1 cellular context compared by ENCODE assay signal in genomic region chr7:126700807-126701604, GRCh38.
TF ChIP-seq lines count a peak whose summit lies in the region.

No MANE protein-coding gene starts in this region.

TF ChIP-seq in GM12878, 131 proteins besides CTCF, POLR2A, EP300 and RAD21 (continued from another document):
- TF ChIP-seq KLF5 (IDR thresholded peaks at IDR 0.05; ENCODE audit: partially characterized antibody) (peak; percentile 39), ATF7 (IDR thresholded peaks at IDR 0.05; ENCODE audit: low read depth) (peak; percentile 93), DPF2 (IDR thresholded peaks at IDR 0.05) (peak; percentile 96), BACH1 (IDR thresholded peaks at IDR 0.05; ENCODE audit: borderline replicate concordance) (peak; percentile 99), RUNX3 (IDR thresholded peaks at IDR 0.05; ENCODE audit: low read length) (peak; percentile 92), POU2F2 (IDR thresholded peaks at IDR 0.05; ENCODE audit: borderline replicate concordance, low read depth, low read length) (peak; percentile 96), KDM1A (IDR thresholded peaks at IDR 0.05; ENCODE audit: borderline replicate concordance) (no peak), FOS (IDR thresholded peaks at IDR 0.05; ENCODE audit: borderline replicate concordance, extremely low read depth, insufficient read length) (no peak), SMAD5 (IDR thresholded peaks at IDR 0.05; ENCODE audit: low read depth) (0 out of 2 replicates have a peak, but pooled peaks have one; percentile 33), TCF3 (IDR thresholded peaks at IDR 0.05; ENCODE audit: borderline replicate concordance, insufficient read depth, low read depth, low read length) (peak; percentile 98), MAX (IDR thresholded peaks at IDR 0.05; ENCODE audit: low read depth, low read length) (0 out of 2 replicates have a peak, but pooled peaks have one; percentile 49), CEBPB (IDR thresholded peaks at IDR 0.05; ENCODE audit: borderline replicate concordance in 1 of 2, low read depth in 2 of 2, low read length in 2 of 2) (peak; percentile 50 to 95; a peak in 2 of 4 replicates), NR2C1 (IDR thresholded peaks at IDR 0.05) (no peak), ZBTB11 (CRISPR knock-in tag; IDR thresholded peaks at IDR 0.05) (no peak), CHD2 (IDR thresholded peaks at IDR 0.05; ENCODE audit: borderline replicate concordance, low read depth, low read length) (peak; percentile 96), RBBP5 (conservative IDR thresholded peaks at IDR 0.05) (no peak), IKZF2 (IDR thresholded peaks at IDR 0.05) (peak; percentile 97 to 98), MTA2 (IDR thresholded peaks at IDR 0.05; ENCODE audit: low read depth) (peak; percentile 94), SMARCA5 (IDR thresholded peaks at IDR 0.05) (peak; percentile 63; the same call in 1 of the 2 replicates), BCL11A (IDR thresholded peaks at IDR 0.05; ENCODE audit: low read depth, low read length) (peak; percentile 96), NR2C2 (IDR thresholded peaks at IDR 0.05; ENCODE audit: borderline replicate concordance, control insufficient read depth, insufficient read length, low read depth) (no peak), JUND (IDR thresholded peaks at IDR 0.05; ENCODE audit: low read depth, low read length) (peak; percentile 96), MEF2A (IDR thresholded peaks at IDR 0.05; ENCODE audit: insufficient read depth, low read depth, low read length) (peak; percentile 96), YY1 (IDR thresholded peaks at IDR 0.05; ENCODE audit: low read depth, low read length) (peak; percentile 65), PML (IDR thresholded peaks at IDR 0.05; ENCODE audit: low read length) (peak; percentile 64; the same call in 1 of the 2 replicates), GATAD2B (conservative IDR thresholded peaks at IDR 0.05; ENCODE audit: low read depth) (peak; percentile 72), PKNOX1 (IDR thresholded peaks at IDR 0.05) (peak; percentile 90), ZSCAN29 (IDR thresholded peaks at IDR 0.05) (no peak), RCOR1 (conservative IDR thresholded peaks at IDR 0.05; ENCODE audit: low read depth, low read length) (0 out of 2 replicates have a peak, but pooled peaks have one; percentile 44), USF2 (IDR thresholded peaks at IDR 0.05; ENCODE audit: borderline replicate concordance, low read depth, low read length) (no peak), SP1 (IDR thresholded peaks at IDR 0.05; ENCODE audit: low read depth, low read length) (peak; percentile 84), NRF1 (conservative IDR thresholded peaks at IDR 0.05; ENCODE audit: low read depth, low read length) (no peak), KAT2A (conservative IDR thresholded peaks at IDR 0.05; ENCODE audit: control insufficient read depth, low read depth, low read length) (no peak), BRCA1 (IDR thresholded peaks at IDR 0.05; ENCODE audit: low read depth, low read length) (no peak), RFX5 (IDR thresholded peaks at IDR 0.05; ENCODE audit: low read depth, low read length) (no peak), MYB (IDR thresholded peaks at IDR 0.05; ENCODE audit: borderline replicate concordance, low read depth, low read length) (no peak), NBN (IDR thresholded peaks at IDR 0.05) (peak; percentile 92), SIX5 (IDR thresholded peaks at IDR 0.05; ENCODE audit: low read depth, low read length, severe bottlenecking) (no peak), SKIL (IDR thresholded peaks at IDR 0.05; ENCODE audit: low read depth, poor library complexity, severe bottlenecking) (peak; percentile 90), MEF2B (IDR thresholded peaks at IDR 0.05; ENCODE audit: partially characterized antibody, poor library complexity, severe bottlenecking) (peak; percentile 80), POLR2AphosphoS2 (IDR thresholded peaks at IDR 0.05; ENCODE audit: low read depth, low read length) (no peak), YBX1 (IDR thresholded peaks at IDR 0.05) (no peak), E2F8 (IDR thresholded peaks at IDR 0.05; ENCODE audit: low read depth, partially characterized antibody) (peak; percentile 41), SPI1 (IDR thresholded peaks at IDR 0.05; ENCODE audit: borderline replicate concordance, insufficient read depth, low read depth, low read length) (no peak; the same call in 1 of the 2 replicates), RB1 (IDR thresholded peaks at IDR 0.05; ENCODE audit: borderline replicate concordance) (peak; percentile 19; the same call in 1 of the 2 replicates), ZNF24 (IDR thresholded peaks at IDR 0.05) (peak; percentile 87), SUZ12 (IDR thresholded peaks at IDR 0.05; ENCODE audit: unreplicated experiment) (no peak), SMC3 (IDR thresholded peaks at IDR 0.05; ENCODE audit: borderline replicate concordance, low read length) (no peak; the same call in 1 of the 2 replicates), TBL1XR1 (IDR thresholded peaks at IDR 0.05; ENCODE audit: low read depth, low read length) (peak; percentile 97), CBFB (IDR thresholded peaks at IDR 0.05; ENCODE audit: low read depth) (peak; percentile 67)
- TF ChIP-seq, protein P1, sequence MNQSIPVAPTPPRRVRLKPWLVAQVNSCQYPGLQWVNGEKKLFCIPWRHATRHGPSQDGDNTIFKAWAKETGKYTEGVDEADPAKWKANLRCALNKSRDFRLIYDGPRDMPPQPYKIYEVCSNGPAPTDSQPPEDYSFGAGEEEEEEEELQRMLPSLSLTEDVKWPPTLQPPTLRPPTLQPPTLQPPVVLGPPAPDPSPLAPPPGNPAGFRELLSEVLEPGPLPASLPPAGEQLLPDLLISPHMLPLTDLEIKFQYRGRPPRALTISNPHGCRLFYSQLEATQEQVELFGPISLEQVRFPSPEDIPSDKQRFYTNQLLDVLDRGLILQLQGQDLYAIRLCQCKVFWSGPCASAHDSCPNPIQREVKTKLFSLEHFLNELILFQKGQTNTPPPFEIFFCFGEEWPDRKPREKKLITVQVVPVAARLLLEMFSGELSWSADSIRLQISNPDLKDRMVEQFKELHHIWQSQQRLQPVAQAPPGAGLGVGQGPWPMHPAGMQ (IDR thresholded peaks at IDR 0.05; ENCODE audit: borderline replicate concordance): no peak
- TF ChIP-seq, protein P2, sequence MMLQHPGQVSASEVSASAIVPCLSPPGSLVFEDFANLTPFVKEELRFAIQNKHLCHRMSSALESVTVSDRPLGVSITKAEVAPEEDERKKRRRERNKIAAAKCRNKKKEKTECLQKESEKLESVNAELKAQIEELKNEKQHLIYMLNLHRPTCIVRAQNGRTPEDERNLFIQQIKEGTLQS (IDR thresholded peaks at IDR 0.05; ENCODE audit: borderline replicate concordance, extremely low read depth, low read depth, low read length): no peak
